3 cellular contexts compared by ENCODE assay signal in the genomic region with DNA sequence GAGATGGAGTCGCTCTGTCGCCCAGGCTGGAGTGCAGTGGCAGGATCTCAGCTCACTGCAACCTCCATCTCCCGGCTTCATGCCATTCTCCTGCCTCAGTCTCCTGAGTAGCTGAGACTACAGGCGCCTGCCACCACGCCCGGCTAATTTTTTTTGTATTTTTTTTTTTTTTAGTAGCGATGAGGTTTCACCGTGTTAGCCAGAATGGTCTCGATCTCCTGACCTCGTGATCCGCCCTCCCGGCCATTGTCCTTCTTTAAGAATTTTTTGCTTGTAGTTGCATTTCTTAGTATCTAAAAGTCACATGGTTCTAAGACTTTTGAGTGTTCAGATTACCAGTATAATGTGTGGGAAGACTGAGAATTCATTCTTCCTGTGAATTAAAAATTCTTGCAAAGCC. TPM values are rescaled to one million over a fixed set of nuclear protein-coding genes. Genes with fewer than 3 reads are reported as not detected.
"Had no signal": no experiment of that assay in that cellular context is flagged by ENCODE, and none has a peak within 500 bp of the region (broad histone marks: within the 10 kb centered on the region; RNA-seq: fewer than 3 reads in every experiment).

No MANE protein-coding gene starts in this region.

RNA-seq across cellular contexts. Expression of gene PTGIS, which starts 2.9 kb away (rescaled TPM):
- total RNA-seq: epithelial cell of proximal tubule, foreskin keratinocyte, SJSA1 had no signal
- polyA plus RNA-seq: foreskin keratinocyte had no signal
